In genomic region chr1:31790641-31791091, GRCh38 we compare ENCODE assay signal across 19 cellular contexts. TPM values are rescaled to one million over a fixed set of nuclear protein-coding genes. Genes with fewer than 3 reads are reported as not detected.
DNase-seq lines count a peak whose midpoint lies in the region; ATAC-seq, FAIRE-seq and TF ChIP-seq lines count a peak whose summit lies in the region.
"Had no signal": no experiment of that assay in that cellular context is flagged by ENCODE, and none has a peak within 500 bp of the region (broad histone marks: within the 10 kb centered on the region; RNA-seq: fewer than 3 reads in every experiment).

No MANE protein-coding gene starts in this region.

- intact Hi-C loops in CD14-positive monocyte (cut with micrococcal nuclease): loop anchor here in 1 of 2 donors (10.0 kb wide), 1 partner anchor 226 kb away; no protein-coding TSS in a partner anchor

- no peaks in the 10 kb centered on the region for H3K9me3 ChIP-seq in KOPT-K1 (ENCODE audit: insufficient read depth, low read length, poor library complexity, severe bottlenecking)
- no peaks in the 10 kb centered on the region for H3K9me3 ChIP-seq in H1 (ENCODE audit: insufficient read depth in 2 of 2, low read depth in 1 of 2, low read length in 1 of 2)
- H3K9me3 ChIP-seq in osteoblast (ENCODE audit: low read depth, low read length): no peaks in the 10 kb centered on the region

- H3K18ac ChIP-seq in H1 (ENCODE audit: extremely low read depth, low read length): no peak overlapping the region

- no peaks in the 10 kb centered on the region for H3K36me3 ChIP-seq in KOPT-K1 (ENCODE audit: insufficient read depth, low read length)
- no peaks in the 10 kb centered on the region for H3K36me3 ChIP-seq in H1 (ENCODE audit: control insufficient read depth in 2 of 4, insufficient read depth in 4 of 4, low read length in 3 of 4)
- H3K36me3 ChIP-seq in osteoblast (ENCODE audit: insufficient read depth, low read length): peaks cover 50% of the 10 kb centered on the region

- H3K23me2 ChIP-seq in H1 (ENCODE audit: low read depth, low read length): peaks cover 10% of the 10 kb centered on the region

- H4K20me1 ChIP-seq in H1 (replicated peaks in 1 of 2; ENCODE audit: control insufficient read depth in 1 of 2, insufficient read depth in 2 of 2, low read length in 2 of 2) (no peaks in the 10 kb centered on the region), osteoblast (ENCODE audit: insufficient read depth, low read length) (peaks cover 33% of the 10 kb centered on the region)

- H3K27ac ChIP-seq in KOPT-K1 (ENCODE audit: low read depth, low read length, poor library complexity, severe bottlenecking): peak overlapping the region; percentile 54
- H3K27ac ChIP-seq in H1 (ENCODE audit: low read depth, low read length): no peak overlapping the region
- peak overlapping the region; percentile 69 for H3K27ac ChIP-seq in osteoblast (ENCODE audit: low read depth, low read length)

- CTCF ChIA-PET in H1 (lab: Charles Lee; ENCODE audit: partially characterized antibody): interaction anchor here (0.6 to 8.3 kb wide), 20 partner anchors 9 to 185 kb away, joined by 3 to 206 read pairs (median 15); partner anchors contain the start of genes ADGRB2 and COL16A1

- no peak overlapping the region; the same call in 1 of the 2 replicates for H2BK15ac ChIP-seq in H1 (ENCODE audit: low read length)

- no peak overlapping the region for H2BK20ac ChIP-seq in H1 (ENCODE audit: low read length)

- H3K4me2 ChIP-seq in H1 (ENCODE audit: insufficient read depth in 1 of 2, low read depth in 2 of 2, low read length in 2 of 2) (no peak overlapping the region), osteoblast (ENCODE audit: insufficient read depth, low read length) (no peak overlapping the region)

- no peak overlapping the region for H3K4me3 Mint-ChIP-seq in CD14-positive monocyte

- H3K36me3 Mint-ChIP-seq in CD14-positive monocyte: no peaks in the 10 kb centered on the region
- H3K36me3 Mint-ChIP-seq: CD8-positive, alpha-beta memory T cell had no signal

- no peak overlapping the region for H3K4ac ChIP-seq in H1 (replicated peaks; ENCODE audit: insufficient read length, low read depth, low read length)

- H3K27me3 ChIP-seq in H1 (replicated peaks in 1 of 4; ENCODE audit: control insufficient read depth in 3 of 4, extremely low read depth in 1 of 4, insufficient read depth in 3 of 4, low read length in 3 of 4) (no peaks in the 10 kb centered on the region), osteoblast (ENCODE audit: insufficient read depth, low read length) (no peaks in the 10 kb centered on the region)

- H4K8ac ChIP-seq in H1 (ENCODE audit: extremely low read depth, insufficient read depth, low read length): no peak overlapping the region

- H3K27me3 Mint-ChIP-seq in CD14-positive monocyte (ENCODE audit: low read depth in 3 of 3): peaks cover 0 to 15% (median 4%) of the 10 kb centered on the region in 3 donors

- ATAC-seq in HG02798 (IDR thresholded peaks at IDR 0.05; ENCODE audit: poor library complexity, unreplicated experiment): no peak
- ATAC-seq: Panc1 had no signal

- no peak for TF ChIP-seq RAD21 in H1 (IDR thresholded peaks at IDR 0.05 in 1 of 2, conservative IDR thresholded peaks at IDR 0.05 in 1 of 2; ENCODE audit: low read depth in 2 of 2, low read length in 2 of 2)

- 0 out of 2 replicates have a peak overlapping the region, but pooled peaks have one; percentile 60 for H2BK12ac ChIP-seq in H1 (ENCODE audit: low read depth, low read length)

- FAIRE-seq in H1 (lab: Jason Lieb, UNC): no peak
- FAIRE-seq: GM12892, GM19239 had no signal

- no peak overlapping the region for H3K23ac ChIP-seq in H1 (ENCODE audit: insufficient read length)

- peak; percentile 43 for DNase-seq in CD14-positive monocyte (ENCODE audit: low spot score)
- DNase-seq in H1 (ENCODE audit: low read depth in 1 of 2, low spot score in 2 of 2): no peak
- DNase-seq in osteoblast (ENCODE audit: insufficient read length, low spot score, missing footprints): no peak
- no peak for DNase-seq in hypothalamus (lab: John Stamatoyannopoulos, UW)
- no peak for DNase-seq in NCI-H1417 (lab: John Stamatoyannopoulos, UW)
- DNase-seq: DND-41, GDM1, KG1, NCI-H1092, NCI-H1694 treated with DMSO at 0.1 percent for 48 hours, NCI-H2171, NCI-H82, Right ventricle myocardium superior had no signal

- no peak overlapping the region for H4K5ac ChIP-seq in H1 (ENCODE audit: insufficient read length, low read depth, low read length)

- H4K91ac ChIP-seq in H1 (replicated peaks; ENCODE audit: insufficient read length, low read length): no peak overlapping the region

- H2AK5ac ChIP-seq in H1 (ENCODE audit: low read depth, low read length): no peak overlapping the region

- H3K9me3 Mint-ChIP-seq in CD14-positive monocyte: no peaks in the 10 kb centered on the region
- H3K9me3 Mint-ChIP-seq: CD8-positive, alpha-beta memory T cell had no signal

- H3K79me2 ChIP-seq in H1 (ENCODE audit: control insufficient read depth in 1 of 2, insufficient read depth in 2 of 2, low read length in 2 of 2) (no peaks in the 10 kb centered on the region), osteoblast (ENCODE audit: insufficient read depth, low read length) (peaks cover 28% of the 10 kb centered on the region)

- H3K4me1 Mint-ChIP-seq in CD14-positive monocyte: peaks cover 8% of the 10 kb centered on the region

- no peak overlapping the region for H3K4me3 ChIP-seq in H1 (ENCODE audit: extremely low read depth in 1 of 4, insufficient read depth in 2 of 4, low read depth in 3 of 4, low read length in 4 of 4)
- no peak overlapping the region for H3K4me3 ChIP-seq in osteoblast (ENCODE audit: insufficient read depth, low read length)

- H2BK5ac ChIP-seq in H1 (ENCODE audit: low read depth, low read length): no peak overlapping the region

- no peak overlapping the region for H2BK120ac ChIP-seq in H1 (replicated peaks; ENCODE audit: low read depth, low read length)

- no peak overlapping the region for H3K56ac ChIP-seq in H1 (replicated peaks; ENCODE audit: insufficient read length, low read depth, low read length)

- TF ChIP-seq POLR2A in H1 (IDR thresholded peaks at IDR 0.05; ENCODE audit: control extremely low read depth in 1 of 2, low read depth in 2 of 2, low read length in 2 of 2): no peak

- 77% methylated on average over 8 of the region's 11 CpGs; no CpG with 5 or more reads in 1 of the 2 experiments for WGBS in H1 (ENCODE audit: extremely low coverage in 1 of 2, insufficient coverage in 1 of 2, insufficient read length in 1 of 2, insufficient replicate concordance in 2 of 2, low coverage in 1 of 2, low lambda C conversion rate in 2 of 2, missing lambda C conversion rate in 1 of 2), 2 experiments

- no peak overlapping the region for H3K9ac ChIP-seq in H1 (replicated peaks in 1 of 4; ENCODE audit: extremely low read depth in 1 of 4, low read depth in 3 of 4, low read length in 3 of 4)

- H3K27ac Mint-ChIP-seq in CD14-positive monocyte: peak overlapping the region in 2 of 7 donors; percentile 13 to 31

- no peaks in the 10 kb centered on the region for H3K79me1 ChIP-seq in H1 (ENCODE audit: low read depth, low read length)

- H2AFZ ChIP-seq in H1 (ENCODE audit: low read length) (no peak overlapping the region), osteoblast (ENCODE audit: low read length) (no peak overlapping the region)

- TF ChIP-seq CTCF in CD14-positive monocyte (IDR thresholded peaks at IDR 0.05) (no peak), H1 (IDR thresholded peaks at IDR 0.05; ENCODE audit: control extremely low read depth in 1 of 3, insufficient read depth in 1 of 3, low read depth in 1 of 3, low read length in 3 of 3) (no peak), osteoblast (IDR thresholded peaks at IDR 0.05; ENCODE audit: extremely low read depth, low read depth, low read length) (no peak)

- TF ChIP-seq EP300 in H1 (IDR thresholded peaks at IDR 0.05; ENCODE audit: borderline replicate concordance in 1 of 2, low read depth in 2 of 2, low read length in 2 of 2): no peak

- POLR2A ChIA-PET in H1 (lab: Charles Lee; ENCODE audit: partially characterized antibody): interaction anchor here (0.7 to 1.2 kb wide), 2 partner anchors 28 to 65 kb away, joined by 3 to 4 read pairs; no protein-coding TSS in a partner anchor

- H3K4me1 ChIP-seq in H1 (replicated peaks in 1 of 4; ENCODE audit: control insufficient read depth in 3 of 4, insufficient read depth in 4 of 4, low read length in 3 of 4): peaks cover 3 to 8% (median 4%) of the 10 kb centered on the region in 4 experiments; a peak in 5 of 7 replicates
- peaks cover 35% of the 10 kb centered on the region for H3K4me1 ChIP-seq in osteoblast (ENCODE audit: insufficient read depth, low read length)

- no peak overlapping the region for H3K14ac ChIP-seq in H1 (ENCODE audit: insufficient read length)

TF ChIP-seq in H1, 55 proteins besides CTCF, POLR2A, EP300 and RAD21:
- no peak for TF ChIP-seq ATF3 (IDR thresholded peaks at IDR 0.05; ENCODE audit: insufficient read depth, low read depth, low read length)
- TF ChIP-seq HDAC2 (IDR thresholded peaks at IDR 0.05; ENCODE audit: borderline replicate concordance in 1 of 2, low read depth in 2 of 2, low read length in 2 of 2): no peak

RNA-seq across cellular contexts. Expression of gene SPOCD1, which starts 25.2 kb away (rescaled TPM):
- polyA plus RNA-seq in CD14-positive monocyte (not detected), H1 (2011; rRNA removed) (2.9 and 4.2 TPM in 2 replicates)
- total RNA-seq in H1 (2021; fragmentation: NEBNext Ultra II Directional; extraction: Animal tissue kit (Norgen Biotek cat#: 25700)): 1.8 and 2.0 TPM in 2 replicates
- polyA plus RNA-seq in H1 (2011; cell fraction: cytosol; rRNA removed): 4.7 TPM
- 13.1 TPM for polyA plus RNA-seq in H1 (2011; cell fraction: nucleus; rRNA removed)
- polyA plus RNA-seq in H1 (2012, experiment 1 of 2): 1.9 to 2.6 TPM (median 2.1 TPM) in 4 replicates
- 0.84 TPM for polyA plus RNA-seq in H1 (2012, experiment 2 of 2)
- polyA plus RNA-seq in H1 (2013, experiment 1 of 2): 1.4 TPM
- polyA plus RNA-seq in H1 (2013, experiment 2 of 2): 1.0 TPM
- 2.2 and 3.0 TPM in 2 replicates for polyA minus RNA-seq in H1 (2011; rRNA and poly(A)+ RNA removed)
- 1.2 TPM for polyA minus RNA-seq in H1 (2011; cell fraction: cytosol; rRNA and poly(A)+ RNA removed)
- polyA minus RNA-seq in H1 (2011; cell fraction: nucleus; rRNA and poly(A)+ RNA removed): 5.6 TPM
- 58.6 and 67.8 TPM in 2 replicates for total RNA-seq in osteoblast
- total RNA-seq: Right ventricle myocardium superior had no signal
- polyA plus RNA-seq: CD8-positive, alpha-beta memory T cell had no signal

RNA-seq across cellular contexts. Expression of gene ADGRB2, which starts 26.5 kb away (rescaled TPM):
- polyA plus RNA-seq in CD14-positive monocyte (not detected), H1 (2011; rRNA removed) (15.6 and 29.0 TPM in 2 replicates)
- 25.8 and 26.2 TPM in 2 replicates for total RNA-seq in H1 (2021; fragmentation: NEBNext Ultra II Directional; extraction: Animal tissue kit (Norgen Biotek cat#: 25700))
- 20.6 TPM for polyA plus RNA-seq in H1 (2011; cell fraction: cytosol; rRNA removed)
- 126 TPM for polyA plus RNA-seq in H1 (2011; cell fraction: nucleus; rRNA removed)
- polyA plus RNA-seq in H1 (2012, experiment 1 of 2): 17.3 to 29.1 TPM (median 22.1 TPM) in 4 replicates
- polyA plus RNA-seq in H1 (2012, experiment 2 of 2): 15.4 TPM
- polyA plus RNA-seq in H1 (2013, experiment 1 of 2): 13.4 TPM
- polyA plus RNA-seq in H1 (2013, experiment 2 of 2): 13.0 TPM
- polyA minus RNA-seq in H1 (2011; rRNA and poly(A)+ RNA removed): 7.5 and 9.4 TPM in 2 replicates
- polyA minus RNA-seq in H1 (2011; cell fraction: cytosol; rRNA and poly(A)+ RNA removed): 14.0 TPM
- polyA minus RNA-seq in H1 (2011; cell fraction: nucleus; rRNA and poly(A)+ RNA removed): 22.9 TPM
- 5.8 and 7.4 TPM in 2 replicates for total RNA-seq in osteoblast

Comparison
In these comparisons a context has a peak if more than half of its experiments do, and no peak if none do; other contexts are left out.
1. RNA of gene SPOCD1, which starts 25.2 kb away (total RNA-seq): 58.6 to 67.8 TPM in osteoblast; 1.8 to 2.0 TPM in H1; every median in the first group is over 10 times any median in the second.